Comparison of ENCODE assay signal across 8 cellular contexts in genomic region chr11:71447791-71448256, GRCh38. TPM values are rescaled to one million over a fixed set of nuclear protein-coding genes. Genes with fewer than 3 reads are reported as not detected.
DNase-seq lines count a peak whose midpoint lies in the region; TF ChIP-seq lines count a peak whose summit lies in the region.

No MANE protein-coding gene starts in this region.

- H3K4me3 Mint-ChIP-seq in glutamatergic neuron (ENCODE audit: unreplicated experiment) = peak overlapping the region; percentile 91

- H3K27me3 ChIP-seq in parathyroid adenoma (ENCODE audit: control insufficient read depth, insufficient read depth, low read length) = no peaks in the 10 kb centered on the region

- peak overlapping the region; percentile 89 for H3K4me2 ChIP-seq in parathyroid adenoma (ENCODE audit: low read length)

- TF ChIP-seq CTCF in glutamatergic neuron (IDR thresholded peaks at IDR 0.05; ENCODE audit: partially characterized antibody, unreplicated experiment) (no peak), parathyroid adenoma (IDR thresholded peaks at IDR 0.05) (no peak)

- no peak overlapping the region for H3K27ac ChIP-seq in parathyroid adenoma

- DNase-seq in SHP77 (lab: John Stamatoyannopoulos, UW) = peak; percentile 25 to 38
- DNase-seq in SHP77 treated with DMSO at 0.1 percent for 48 hours (lab: John Stamatoyannopoulos, UW) = no peak
- DNase-seq in NCI-H69 (lab: John Stamatoyannopoulos, UW) = peak; percentile 85
- peak; percentile 44 for DNase-seq in activated naive CD4-positive, alpha-beta T cell treated with Interleukin-2 at 50 U/mL for 16 hours
- DNase-seq in glutamatergic neuron = peak; percentile 73
- DNase-seq in Ammon's horn (ENCODE audit: low spot score) = no peak
- no peak for DNase-seq in cerebellar nuclear complex (lab: John Stamatoyannopoulos, UW)

- peaks cover 15% of the 10 kb centered on the region for H3K9me3 Mint-ChIP-seq in glutamatergic neuron (ENCODE audit: unreplicated experiment)

- peaks cover 33% of the 10 kb centered on the region for H3K4me1 Mint-ChIP-seq in glutamatergic neuron (ENCODE audit: low read depth, unreplicated experiment)

- no peak overlapping the region for H3K9ac ChIP-seq in parathyroid adenoma

- H3K36me3 Mint-ChIP-seq in glutamatergic neuron (ENCODE audit: unreplicated experiment) = peaks cover 18% of the 10 kb centered on the region

- peak overlapping the region; percentile 83 for H3K4me3 ChIP-seq in parathyroid adenoma (ENCODE audit: low read depth, low read length)

- H2AFZ ChIP-seq in parathyroid adenoma = peak overlapping the region; percentile 84

- peaks cover 15% of the 10 kb centered on the region for H3K27me3 Mint-ChIP-seq in glutamatergic neuron (ENCODE audit: unreplicated experiment)

- no peaks in the 10 kb centered on the region for H3K4me1 ChIP-seq in parathyroid adenoma

- H3K9me3 ChIP-seq in parathyroid adenoma (ENCODE audit: control insufficient read depth, low read length) = no peaks in the 10 kb centered on the region

- no peaks in the 10 kb centered on the region for H3K36me3 ChIP-seq in parathyroid adenoma (ENCODE audit: control insufficient read depth, insufficient read depth, low read length)

- peak overlapping the region; percentile 60 for H3K27ac Mint-ChIP-seq in glutamatergic neuron (ENCODE audit: unreplicated experiment)

- no peaks in the 10 kb centered on the region for H3K79me2 ChIP-seq in parathyroid adenoma

RNA-seq across cellular contexts. Expression of gene DHCR7, which starts 0.4 kb away (rescaled TPM):
- 145 TPM for total RNA-seq in glutamatergic neuron (ENCODE audit: unreplicated experiment)

RNA-seq across cellular contexts. Expression of gene NADSYN1, which starts 5.2 kb away (rescaled TPM):
- 78.2 TPM for total RNA-seq in glutamatergic neuron (ENCODE audit: unreplicated experiment)

Comparison
In these comparisons a context has a peak if more than half of its experiments do, and no peak if none do; other contexts are left out.
1. DNase-seq: peak in SHP77 (2 of 2), NCI-H69 (single experiment), activated naive CD4-positive, alpha-beta T cell treated with Interleukin-2 at 50 U/mL for 16 hours (single experiment) and glutamatergic neuron (single experiment); none in SHP77 treated with DMSO at 0.1 percent for 48 hours (single experiment), Ammon's horn (single experiment) and cerebellar nuclear complex (0 of 2).